In the genomic region with DNA sequence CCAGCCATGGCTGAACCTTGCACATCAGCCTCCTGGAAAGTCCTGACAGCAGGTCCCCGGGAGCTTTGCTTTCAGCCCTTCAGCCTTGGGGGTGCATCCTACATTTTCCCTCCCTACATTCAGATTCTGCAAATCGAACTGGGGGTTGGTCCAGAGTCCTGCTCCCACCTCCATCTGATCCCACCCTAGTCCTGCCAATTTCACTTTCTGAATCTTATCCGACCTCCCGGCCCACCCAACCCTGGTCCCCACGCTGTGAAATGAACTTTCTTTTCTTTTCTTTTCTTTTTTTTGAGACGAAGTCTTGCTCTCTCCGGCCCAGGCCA, we compare ENCODE assay signal across 23 cellular contexts. TPM values are rescaled to one million over a fixed set of nuclear protein-coding genes. Genes with fewer than 3 reads are reported as not detected.
DNase-seq lines count a peak whose midpoint lies in the region; ATAC-seq, FAIRE-seq and TF ChIP-seq lines count a peak whose summit lies in the region.
"Had no signal": no experiment of that assay in that cellular context is flagged by ENCODE, and none has a peak within 500 bp of the region (broad histone marks: within the 10 kb centered on the region; RNA-seq: fewer than 3 reads in every experiment).

No MANE protein-coding gene starts in this region.

- POLR2A ChIA-PET in CD4-positive, alpha-beta memory T cell (lab: Charles Lee; ENCODE audit: partially characterized antibody) = no interaction called here

- peaks cover 0 to 6% (median 2%) of the 10 kb centered on the region in 8 donors for H3K9me3 Mint-ChIP-seq in CD4-positive, alpha-beta memory T cell
- H3K9me3 Mint-ChIP-seq in stimulated activated effector memory CD8-positive, alpha-beta T cell treated with anti-CD3 and anti-CD28 coated beads, Interleukin-12 subunit alpha, Interleukin-12 subunit beta, amount 100 ng/mL, for 72 hours = no peaks in the 10 kb centered on the region

- no peaks in the 10 kb centered on the region for H3K27me3 ChIP-seq in CD4-positive, alpha-beta memory T cell (ENCODE audit: insufficient read depth, low read length)
- H3K27me3 ChIP-seq in colonic mucosa = no peaks in the 10 kb centered on the region
- H3K27me3 ChIP-seq in tibial artery = peaks cover 0 to 52% of the 10 kb centered on the region in 2 donors
- H3K27me3 ChIP-seq: BLaER1 treated with 17β-estradiol and CSF1 and Interleukin-3, amounts not matched to agents 10 nM and 100 nM; Peyer's patch; SJSA1 had no signal

- CTCF ChIA-PET in CD4-positive, alpha-beta memory T cell (lab: Charles Lee; ENCODE audit: partially characterized antibody) = no interaction called here

- H3K9me3 ChIP-seq in CD4-positive, alpha-beta memory T cell (ENCODE audit: control insufficient read depth in 1 of 2, low read length in 2 of 2) = no peaks in the 10 kb centered on the region
- H3K9me3 ChIP-seq in colonic mucosa (no peaks in the 10 kb centered on the region), tibial artery (no peaks in the 10 kb centered on the region)
- H3K9me3 ChIP-seq: Peyer's patch, SJSA1 had no signal

- peak overlapping the region in 5 of 7 donors; percentile 53 to 87 (median 64) for H3K27ac Mint-ChIP-seq in CD4-positive, alpha-beta memory T cell
- peak overlapping the region; percentile 64 for H3K27ac Mint-ChIP-seq in stimulated activated effector memory CD8-positive, alpha-beta T cell treated with anti-CD3 and anti-CD28 coated beads, Interleukin-12 subunit alpha, Interleukin-12 subunit beta, amount 100 ng/mL, for 72 hours

- no peaks in the 10 kb centered on the region for H3K36me3 ChIP-seq in CD4-positive, alpha-beta memory T cell (ENCODE audit: insufficient read depth, low read length)
- H3K36me3 ChIP-seq in colonic mucosa (no peaks in the 10 kb centered on the region), tibial artery (no peaks in the 10 kb centered on the region)
- H3K36me3 ChIP-seq: BLaER1 treated with 17β-estradiol and CSF1 and Interleukin-3, amounts not matched to agents 10 nM and 100 nM; Peyer's patch; SJSA1 had no signal

- H3K9ac ChIP-seq in colonic mucosa (ENCODE audit: low read depth in 2 of 2, low read length in 2 of 2) = no peak overlapping the region

- ATAC-seq in stimulated activated effector memory CD8-positive, alpha-beta T cell treated with anti-CD3 and anti-CD28 coated beads, Interleukin-12 subunit alpha, Interleukin-12 subunit beta, amount 100 ng/mL, for 72 hours = no peak
- no peak for ATAC-seq in GM19324 (IDR thresholded peaks at IDR 0.05; ENCODE audit: low FRiP score, unreplicated experiment)
- ATAC-seq: Right ventricle myocardium inferior had no signal

- no peak for FAIRE-seq in RCC 7860 (lab: Jason Lieb, UNC)

- intact Hi-C loops in CD4-positive, alpha-beta memory T cell (cut with micrococcal nuclease) = no loop called here
- intact Hi-C loops in colonic mucosa (cut with DNase I) (no loop called here), tibial artery (cut with DNase I; ENCODE audit: low total_unique reads) (no loop called here)

- peaks cover 29% of the 10 kb centered on the region for H3K4me1 ChIP-seq in CD4-positive, alpha-beta memory T cell (ENCODE audit: insufficient read depth, low read length)
- H3K4me1 ChIP-seq in colonic mucosa (peaks cover 6% of the 10 kb centered on the region), tibial artery (peaks cover 0 to 11% (median 0%) of the 10 kb centered on the region in 4 donors)

- TF ChIP-seq CTCF in colonic mucosa (IDR thresholded peaks at IDR 0.05) (no peak), tibial artery (IDR thresholded peaks at IDR 0.05) (no peak)

- no peak overlapping the region for H3K4me3 ChIP-seq in CD4-positive, alpha-beta memory T cell (ENCODE audit: low read length in 2 of 2)
- H3K4me3 ChIP-seq in colonic mucosa = no peak overlapping the region
- H3K4me3 ChIP-seq in tibial artery = no peak overlapping the region
- H3K4me3 ChIP-seq: BLaER1 treated with 17β-estradiol and CSF1 and Interleukin-3, amounts not matched to agents 10 nM and 100 nM; Peyer's patch; SJSA1 had no signal

- peak overlapping the region in 1 of 8 donors; percentile 30 for H3K4me3 Mint-ChIP-seq in CD4-positive, alpha-beta memory T cell
- no peak overlapping the region for H3K4me3 Mint-ChIP-seq in stimulated activated effector memory CD8-positive, alpha-beta T cell treated with anti-CD3 and anti-CD28 coated beads, Interleukin-12 subunit alpha, Interleukin-12 subunit beta, amount 100 ng/mL, for 72 hours

- no peak overlapping the region for H3K27ac ChIP-seq in CD4-positive, alpha-beta memory T cell (ENCODE audit: low read depth, low read length)
- no peak overlapping the region for H3K27ac ChIP-seq in colonic mucosa
- no peak overlapping the region for H3K27ac ChIP-seq in tibial artery
- H3K27ac ChIP-seq: 22Rv1, Peyer's patch, SJSA1 had no signal

- peak; percentile 43 for DNase-seq in activated CD8-positive, alpha-beta memory T cell treated with anti-CD3 and anti-CD28 coated beads for 24 hours
- no peak for DNase-seq in activated CD8-positive, alpha-beta memory T cell treated with anti-CD3 and anti-CD28 coated beads, Interleukin-2, amount 50 U/mL, for 4 hours
- no peak for DNase-seq in CD4-positive, alpha-beta memory T cell
- DNase-seq in colonic mucosa = peak; percentile 16
- DNase-seq in stimulated activated effector memory CD8-positive, alpha-beta T cell treated with anti-CD3 and anti-CD28 coated beads, Interleukin-12 subunit alpha, Interleukin-12 subunit beta, amount 100 ng/mL, for 72 hours (ENCODE audit: low spot score in 2 of 2) = peak in 1 of 2 donors; percentile 30
- DNase-seq in tibial artery = no peak
- DNase-seq in RCC 7860 (ENCODE audit: low spot score) = no peak
- DNase-seq: ACHN, EL, GF-D8, GOT3, Karpas-422, MV-4-11, NCI-H1694 treated with DMSO at 0.1 percent for 48 hours, NCI-H2081 treated with DMSO at 0.1 percent for 48 hours, NCI-H524 treated with DMSO at 0.1 percent for 48 hours, NCI-H82 had no signal

- peaks cover 5 to 10% of the 10 kb centered on the region in 2 donors for H3K27me3 Mint-ChIP-seq in CD4-positive, alpha-beta memory T cell

- no peaks in the 10 kb centered on the region for H3K36me3 Mint-ChIP-seq in CD4-positive, alpha-beta memory T cell
- H3K36me3 Mint-ChIP-seq in stimulated activated effector memory CD8-positive, alpha-beta T cell treated with anti-CD3 and anti-CD28 coated beads, Interleukin-12 subunit alpha, Interleukin-12 subunit beta, amount 100 ng/mL, for 72 hours = no peaks in the 10 kb centered on the region

- H3K4me1 Mint-ChIP-seq in CD4-positive, alpha-beta memory T cell = peaks cover 15 to 39% (median 21%) of the 10 kb centered on the region in 4 donors
- peaks cover 45% of the 10 kb centered on the region for H3K4me1 Mint-ChIP-seq in stimulated activated effector memory CD8-positive, alpha-beta T cell treated with anti-CD3 and anti-CD28 coated beads, Interleukin-12 subunit alpha, Interleukin-12 subunit beta, amount 100 ng/mL, for 72 hours

RNA-seq across cellular contexts. Expression of a gene that starts 47.8 kb away (rescaled TPM):
- total RNA-seq in CD4-positive, alpha-beta memory T cell = 10 to 100 TPM; 32.5 to 35.4 TPM
- 10 to 100 TPM; 54.3 to 63.5 TPM for polyA plus RNA-seq in CD4-positive, alpha-beta memory T cell
- total RNA-seq in colonic mucosa = 100 to 1,000 TPM in 1 of 2 donors, 10 to 100 TPM in 1; 45.8 to 107 TPM

Comparison
In these comparisons a context has a peak if more than half of its experiments do, and no peak if none do; other contexts are left out.
1. DNase-seq: peak in activated CD8-positive, alpha-beta memory T cell treated with anti-CD3 and anti-CD28 coated beads for 24 hours (single experiment) and colonic mucosa (single experiment); none in activated CD8-positive, alpha-beta memory T cell treated with anti-CD3 and anti-CD28 coated beads, Interleukin-2, amount 50 U/mL, for 4 hours (single experiment), CD4-positive, alpha-beta memory T cell (0 of 5), tibial artery (0 of 2) and RCC 7860 (single experiment).